In the genomic region with DNA sequence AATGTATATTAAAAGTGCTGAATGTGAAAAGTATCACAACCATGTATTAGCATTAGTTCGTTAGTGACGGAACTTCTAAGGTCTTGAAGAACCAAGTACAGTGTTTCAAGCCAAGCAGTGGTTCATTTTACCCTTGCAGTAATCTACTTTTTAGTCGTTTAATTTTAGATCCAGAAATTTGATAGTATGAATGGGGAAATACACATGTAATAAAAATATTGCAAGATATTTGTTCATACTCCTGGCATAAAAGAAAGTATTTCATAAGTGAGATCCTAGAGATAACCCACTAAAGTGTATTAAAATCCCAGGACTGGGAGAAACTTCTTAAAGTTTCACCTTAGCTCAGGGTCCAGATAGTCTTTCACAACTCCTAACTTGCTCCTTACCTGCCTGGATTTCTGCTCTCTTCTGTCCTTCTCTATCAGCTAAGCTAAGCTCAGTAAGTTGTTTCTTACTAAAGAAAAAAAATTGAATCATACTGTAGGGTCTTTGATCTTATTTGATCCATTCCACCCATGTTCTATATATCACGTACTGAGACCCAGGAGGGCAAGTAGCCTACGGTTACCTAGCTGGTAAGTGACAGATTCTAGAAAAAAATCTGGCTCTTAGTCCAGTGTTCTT, we compare ENCODE assay signal across 1 cellular context.
TF ChIP-seq lines count a peak whose summit lies in the region.

No MANE protein-coding gene starts in this region.

TF ChIP-seq in GM12878, 131 proteins besides CTCF, POLR2A, EP300 and RAD21:
- no peak for TF ChIP-seq HCFC1 (IDR thresholded peaks at IDR 0.05; ENCODE audit: low read length)
- TF ChIP-seq NFYA (IDR thresholded peaks at IDR 0.05; ENCODE audit: borderline replicate concordance, low read depth, low read length): no peak
- no peak for TF ChIP-seq CREB1 (IDR thresholded peaks at IDR 0.05; ENCODE audit: low read depth)
- no peak for TF ChIP-seq ZZZ3 (IDR thresholded peaks at IDR 0.05; ENCODE audit: control insufficient read depth, insufficient read length, low read depth)
- no peak for TF ChIP-seq RUNX3 (IDR thresholded peaks at IDR 0.05; ENCODE audit: low read length)
- no peak for TF ChIP-seq FOXK2 (IDR thresholded peaks at IDR 0.05)
- TF ChIP-seq LARP7 (IDR thresholded peaks at IDR 0.05): no peak
- TF ChIP-seq JUND (IDR thresholded peaks at IDR 0.05; ENCODE audit: low read depth, low read length): no peak
- no peak for TF ChIP-seq SMAD1 (IDR thresholded peaks at IDR 0.05; ENCODE audit: low read depth, partially characterized antibody)
- no peak for TF ChIP-seq ZNF622 (IDR thresholded peaks at IDR 0.05)
- TF ChIP-seq CBX5 (IDR thresholded peaks at IDR 0.05; ENCODE audit: low read depth): no peak
- no peak for TF ChIP-seq ASH2L (IDR thresholded peaks at IDR 0.05; ENCODE audit: borderline replicate concordance, low read depth)
